Comparison of ENCODE assay signal across 38 cellular contexts in the genomic region with DNA sequence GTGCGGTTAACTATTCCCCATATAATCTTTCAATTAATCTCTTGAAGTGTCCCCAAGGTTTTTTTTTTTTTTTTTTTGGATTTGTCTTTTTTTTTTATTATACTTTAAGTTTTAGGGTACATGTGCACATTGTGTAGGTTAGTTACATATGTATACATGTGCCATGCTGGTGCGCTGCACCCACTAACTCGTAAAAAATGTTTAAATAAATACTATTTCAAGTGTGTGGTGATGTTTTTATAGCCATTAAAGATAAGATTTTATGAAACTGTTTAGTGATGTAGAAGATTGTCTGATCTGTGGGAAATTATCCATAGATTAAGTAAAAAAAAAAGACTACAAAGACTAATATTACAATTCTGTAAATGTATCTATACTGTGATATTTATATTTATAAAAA. TPM values are rescaled to one million over a fixed set of nuclear protein-coding genes. Genes with fewer than 3 reads are reported as not detected.
DNase-seq lines count a peak whose midpoint lies in the region; ATAC-seq and TF ChIP-seq lines count a peak whose summit lies in the region.
"Had no signal": no experiment of that assay in that cellular context is flagged by ENCODE, and none has a peak within 500 bp of the region (broad histone marks: within the 10 kb centered on the region; RNA-seq: fewer than 3 reads in every experiment).

No MANE protein-coding gene starts in this region.

- no peak overlapping the region for H2AFZ ChIP-seq in trophoblast cell (ENCODE audit: insufficient read depth, low read length, poor library complexity)
- H2AFZ ChIP-seq: GM23338, parathyroid adenoma had no signal

- H4K12ac ChIP-seq in trophoblast cell (ENCODE audit: low read depth, low read length), result no peak overlapping the region

- no peaks in the 10 kb centered on the region for H3K36me3 ChIP-seq in CD8-positive, alpha-beta memory T cell (ENCODE audit: insufficient read depth, low read length)
- H3K36me3 ChIP-seq in testis (ENCODE audit: low read depth, missing control alignments) (no peaks in the 10 kb centered on the region), trophoblast cell (ENCODE audit: control insufficient read depth in 1 of 2, insufficient read depth in 2 of 2, low read length in 2 of 2) (no peaks in the 10 kb centered on the region)
- H3K36me3 ChIP-seq: BE2C, cardiac muscle cell, upper lobe of left lung had no signal

- no peak overlapping the region for H3K18ac ChIP-seq in trophoblast cell (ENCODE audit: low read length)

- H2BK12ac ChIP-seq in trophoblast cell (ENCODE audit: low read length), result no peak overlapping the region

- H3K9me3 Mint-ChIP-seq in activated CD8-positive, alpha-beta memory T cell treated with anti-CD3 and anti-CD28 coated beads, Interleukin-2, amount 10 ng/mL, durations not matched to agents 7 days and 5 days (ENCODE audit: low read depth), result no peaks in the 10 kb centered on the region
- H3K9me3 Mint-ChIP-seq in CD8-positive, alpha-beta memory T cell, result no peaks in the 10 kb centered on the region
- H3K9me3 Mint-ChIP-seq in natural killer cell, result no peaks in the 10 kb centered on the region
- H3K9me3 Mint-ChIP-seq: activated naive CD8-positive, alpha-beta T cell treated with anti-CD3 and anti-CD28 coated beads, Interleukin-2, amount 50 U/mL, for 24 hours; GM23338; stimulated activated effector memory CD8-positive, alpha-beta T cell treated with anti-CD3 and anti-CD28 coated beads, Interleukin-12 subunit alpha, Interleukin-12 subunit beta, amount 100 ng/mL, for 72 hours had no signal

- H3K4me3 ChIP-seq in CD8-positive, alpha-beta memory T cell (ENCODE audit: low read length), result no peak overlapping the region
- no peak overlapping the region for H3K4me3 ChIP-seq in testis
- H3K4me3 ChIP-seq in trophoblast cell (ENCODE audit: low read depth, low read length), result no peak overlapping the region
- H3K4me3 ChIP-seq: cardiac muscle cell, coronary artery, GM23338, K562, upper lobe of left lung had no signal

- no peaks in the 10 kb centered on the region for H3K9me3 ChIP-seq in CD8-positive, alpha-beta memory T cell (ENCODE audit: low read length)
- H3K9me3 ChIP-seq in T-helper 17 cell (ENCODE audit: control insufficient read depth, low read length, poor library complexity, severe bottlenecking), result no peaks in the 10 kb centered on the region
- no peaks in the 10 kb centered on the region for H3K9me3 ChIP-seq in testis
- no peaks in the 10 kb centered on the region for H3K9me3 ChIP-seq in trophoblast cell (ENCODE audit: insufficient read depth, low read depth, low read length)
- H3K9me3 ChIP-seq: BE2C, upper lobe of left lung had no signal

- no peak overlapping the region for H3K14ac ChIP-seq in trophoblast cell (ENCODE audit: low read length)

- ATAC-seq in activated CD8-positive, alpha-beta memory T cell treated with anti-CD3 and anti-CD28 coated beads, Interleukin-2, amount 10 ng/mL, durations not matched to agents 7 days and 5 days, result no peak
- ATAC-seq in T-helper 17 cell, result no peak
- no peak for ATAC-seq in natural killer cell
- ATAC-seq: activated naive CD8-positive, alpha-beta T cell treated with anti-CD3 and anti-CD28 coated beads, Interleukin-2, amount 50 U/mL, for 24 hours; GM23338; K562; left lobe of liver; Panc1; SK-N-SH treated with all-trans-retinoic acid at 6 μM for 48 hours; stimulated activated effector memory CD8-positive, alpha-beta T cell treated with anti-CD3 and anti-CD28 coated beads, Interleukin-12 subunit alpha, Interleukin-12 subunit beta, amount 100 ng/mL, for 72 hours had no signal

- peaks cover 46% of the 10 kb centered on the region for H3K4me1 Mint-ChIP-seq in activated CD8-positive, alpha-beta memory T cell treated with anti-CD3 and anti-CD28 coated beads, Interleukin-2, amount 10 ng/mL, durations not matched to agents 7 days and 5 days
- H3K4me1 Mint-ChIP-seq in CD8-positive, alpha-beta memory T cell, result peaks cover 45 to 62% (median 56%) of the 10 kb centered on the region in 3 donors
- H3K4me1 Mint-ChIP-seq in T-helper 17 cell, result peaks cover 40% of the 10 kb centered on the region
- H3K4me1 Mint-ChIP-seq in natural killer cell, result peaks cover 42 to 56% of the 10 kb centered on the region in 2 donors

- H3K27ac ChIP-seq in CD8-positive, alpha-beta memory T cell (ENCODE audit: low read depth, low read length), result no peak overlapping the region
- no peak overlapping the region for H3K27ac ChIP-seq in testis
- H3K27ac ChIP-seq in trophoblast cell (ENCODE audit: low read depth, low read length), result no peak overlapping the region
- H3K27ac ChIP-seq: cardiac muscle cell, coronary artery, parathyroid adenoma, upper lobe of left lung, VCaP had no signal

- H3K79me1 ChIP-seq in trophoblast cell (ENCODE audit: low read length), result no peaks in the 10 kb centered on the region

- no peaks in the 10 kb centered on the region for H3K27me3 Mint-ChIP-seq in activated CD8-positive, alpha-beta memory T cell treated with anti-CD3 and anti-CD28 coated beads, Interleukin-2, amount 10 ng/mL, durations not matched to agents 7 days and 5 days
- no peaks in the 10 kb centered on the region for H3K27me3 Mint-ChIP-seq in CD8-positive, alpha-beta memory T cell
- H3K27me3 Mint-ChIP-seq in T-helper 17 cell (no peaks in the 10 kb centered on the region), natural killer cell (ENCODE audit: low read depth in 2 of 2) (no peaks in the 10 kb centered on the region)
- H3K27me3 Mint-ChIP-seq: activated naive CD8-positive, alpha-beta T cell treated with anti-CD3 and anti-CD28 coated beads, Interleukin-2, amount 50 U/mL, for 24 hours had no signal

- H2BK120ac ChIP-seq in trophoblast cell (ENCODE audit: insufficient read depth, low read length, poor library complexity), result no peak overlapping the region

- H2BK5ac ChIP-seq in trophoblast cell (ENCODE audit: low read depth, low read length, poor library complexity), result no peak overlapping the region

- no peak overlapping the region for H3K9ac ChIP-seq in trophoblast cell (ENCODE audit: low read length)
- H3K9ac ChIP-seq: parathyroid adenoma had no signal

- TF ChIP-seq POLR2A in testis (IDR thresholded peaks at IDR 0.05), result no peak

- H2AK5ac ChIP-seq in trophoblast cell (ENCODE audit: low read length), result no peak overlapping the region

- CTCF ChIA-PET in activated CD8-positive, alpha-beta memory T cell treated with anti-CD3 and anti-CD28 coated beads, Interleukin-2, amount 10 ng/mL, durations not matched to agents 7 days and 5 days (lab: Charles Lee), result interaction anchor here (2.9 kb wide), 1 partner anchor 11 kb away, joined by 10 read pairs; no protein-coding TSS in a partner anchor
- CTCF ChIA-PET in CD8-positive, alpha-beta memory T cell (lab: Charles Lee), result no interaction called here

- H3K4me1 ChIP-seq in CD8-positive, alpha-beta memory T cell (ENCODE audit: insufficient read depth, low read length), result peaks cover 44% of the 10 kb centered on the region
- H3K4me1 ChIP-seq in testis, result no peaks in the 10 kb centered on the region
- no peaks in the 10 kb centered on the region for H3K4me1 ChIP-seq in trophoblast cell (ENCODE audit: control insufficient read depth in 1 of 2, insufficient read depth in 2 of 2, low read length in 2 of 2)
- H3K4me1 ChIP-seq: BE2C, parathyroid adenoma had no signal

- POLR2A ChIA-PET in CD8-positive, alpha-beta memory T cell (lab: Charles Lee), result no interaction called here

- H3K4ac ChIP-seq in trophoblast cell (ENCODE audit: low read depth, low read length), result no peak overlapping the region

- no peak for TF ChIP-seq CTCF in natural killer cell (IDR thresholded peaks at IDR 0.05)
- no peak for TF ChIP-seq CTCF in testis (IDR thresholded peaks at IDR 0.05)

- no peak overlapping the region for H3K4me2 ChIP-seq in trophoblast cell (ENCODE audit: low read length)
- H3K4me2 ChIP-seq: GM23338 had no signal

- no peaks in the 10 kb centered on the region for H3K79me2 ChIP-seq in trophoblast cell (ENCODE audit: control insufficient read depth, insufficient read depth, low read length, poor library complexity)
- H3K79me2 ChIP-seq: parathyroid adenoma had no signal

- no peak overlapping the region for H3K23ac ChIP-seq in trophoblast cell (ENCODE audit: low read length)

- no peak overlapping the region for H4K8ac ChIP-seq in trophoblast cell (ENCODE audit: low read depth, low read length)

- H3K36me3 Mint-ChIP-seq in activated CD8-positive, alpha-beta memory T cell treated with anti-CD3 and anti-CD28 coated beads, Interleukin-2, amount 10 ng/mL, durations not matched to agents 7 days and 5 days, result peaks cover 12% of the 10 kb centered on the region
- no peaks in the 10 kb centered on the region for H3K36me3 Mint-ChIP-seq in CD8-positive, alpha-beta memory T cell
- H3K36me3 Mint-ChIP-seq in T-helper 17 cell (ENCODE audit: low read depth), result no peaks in the 10 kb centered on the region
- no peaks in the 10 kb centered on the region for H3K36me3 Mint-ChIP-seq in natural killer cell

- no peak overlapping the region for H4K91ac ChIP-seq in trophoblast cell (ENCODE audit: low read depth, low read length)

- H3K27ac Mint-ChIP-seq in activated CD8-positive, alpha-beta memory T cell treated with anti-CD3 and anti-CD28 coated beads, Interleukin-2, amount 10 ng/mL, durations not matched to agents 7 days and 5 days, result peak overlapping the region; percentile 92
- peak overlapping the region in 7 of 8 donors; percentile 8 to 97 (median 88) for H3K27ac Mint-ChIP-seq in CD8-positive, alpha-beta memory T cell
- H3K27ac Mint-ChIP-seq in T-helper 17 cell (peak overlapping the region; percentile 91), natural killer cell (peak overlapping the region; percentile 90 to 99)
- H3K27ac Mint-ChIP-seq: GM23338 had no signal

- DNase-seq in activated CD8-positive, alpha-beta memory T cell treated with anti-CD3 and anti-CD28 coated beads, Interleukin-2, amount 10 ng/mL, durations not matched to agents 7 days and 5 days, result no peak
- no peak for DNase-seq in activated CD8-positive, alpha-beta memory T cell treated with anti-CD3 and anti-CD28 coated beads, Interleukin-2, amount 50 U/mL, for 4 hours
- DNase-seq in CD8-positive, alpha-beta memory T cell, result no peak
- no peak for DNase-seq in T-helper 17 cell
- no peak for DNase-seq in natural killer cell
- DNase-seq in testis, result no peak
- DNase-seq in trophoblast cell, result no peak
- no peak for DNase-seq in T-helper 9 cell
- DNase-seq: ACHN; activated CD4-positive, alpha-beta T cell treated with anti-CD3 and anti-CD28 coated beads, Interleukin-2, amount 50 U/mL, for 1 hour; activated effector memory CD4-positive, alpha-beta T cell treated with anti-CD3 and anti-CD28 coated beads, Interleukin-2, amount 50 U/mL, for 16 hours; activated naive CD8-positive, alpha-beta T cell treated with anti-CD3 and anti-CD28 coated beads, Interleukin-2, amount 50 U/mL, for 24 hours; BE2C; DMS79 treated with DMSO at 0.1 percent for 48 hours; erythroblast; GF-D8; NCI-H1105 treated with DMSO at 0.1 percent for 48 hours; NCI-H2029; NCI-H526; NK-92 treated with Interleukin-12 subunit alpha and Interleukin-12 subunit beta, amount 100 ng/mL, for 24 hours; retina; Right ventricle myocardium superior; substantia nigra; T1000; upper lobe of left lung had no signal

- H3K27me3 ChIP-seq in CD8-positive, alpha-beta memory T cell (ENCODE audit: insufficient read depth, low read length, poor library complexity, severe bottlenecking), result no peaks in the 10 kb centered on the region
- H3K27me3 ChIP-seq in testis, result no peaks in the 10 kb centered on the region
- no peaks in the 10 kb centered on the region for H3K27me3 ChIP-seq in trophoblast cell (ENCODE audit: insufficient read depth, low read length)
- H3K27me3 ChIP-seq: BE2C, cardiac muscle cell, upper lobe of left lung had no signal

- 0% methylated on average over 1 of the region's 3 CpGs for WGBS in testis, 2 donors
- no CpG with 5 or more reads among the region's 3 CpGs for WGBS in trophoblast cell (ENCODE audit: extremely low coverage, insufficient coverage, insufficient read length)

- intact Hi-C loops in natural killer cell (cut with micrococcal nuclease) (no loop called here), testis (cut with DNase I; ENCODE audit: low total_unique reads) (no loop called here)

- no peak overlapping the region for H3K4me3 Mint-ChIP-seq in activated CD8-positive, alpha-beta memory T cell treated with anti-CD3 and anti-CD28 coated beads, Interleukin-2, amount 10 ng/mL, durations not matched to agents 7 days and 5 days
- H3K4me3 Mint-ChIP-seq in CD8-positive, alpha-beta memory T cell, result no peak overlapping the region
- H3K4me3 Mint-ChIP-seq in T-helper 17 cell, result no peak overlapping the region
- peak overlapping the region; percentile 35 for H3K4me3 Mint-ChIP-seq in natural killer cell
- H3K4me3 Mint-ChIP-seq: GM23338; stimulated activated effector memory CD8-positive, alpha-beta T cell treated with anti-CD3 and anti-CD28 coated beads, Interleukin-12 subunit alpha, Interleukin-12 subunit beta, amount 100 ng/mL, for 72 hours had no signal

RNA-seq across cellular contexts. Expression of a gene that starts 12.6 kb away (rescaled TPM):
- 100 to 1,000 TPM in 1 of 2 experiments, 10 to 100 TPM in 1; 74.4 to 143 TPM for total RNA-seq in activated CD8-positive, alpha-beta memory T cell treated with anti-CD3 and anti-CD28 coated beads, Interleukin-2, amount 10 ng/mL, durations not matched to agents 7 days and 5 days
- 10 to 100 TPM; 20.3 to 22.2 TPM for total RNA-seq in CD8-positive, alpha-beta memory T cell
- polyA plus RNA-seq in CD8-positive, alpha-beta memory T cell, result 3.2 TPM
- 10 to 100 TPM; 18.2 to 21.5 TPM for total RNA-seq in T-helper 17 cell
- 10 to 100 TPM in 2 of 3 donors, 1 to 10 TPM in 1; 7.0 to 46.7 (median 39.9) TPM for total RNA-seq in natural killer cell
- 1 to 10 TPM in 1 of 2 donors, under 1 TPM in 1; 0.94 to 1.6 TPM for total RNA-seq in testis
- 33.9 TPM for polyA plus RNA-seq in testis (ENCODE audit: insufficient read depth, low read depth, low replicate concordance)
- not detected in 2 replicates for polyA plus RNA-seq in trophoblast cell (2013)
- total RNA-seq: astrocyte, cardiac muscle cell, GM23338, HT1080, MCF 10A had no signal
- polyA plus RNA-seq: cardiac muscle cell had no signal

RNA-seq across cellular contexts. Expression of a gene that starts 34.9 kb away (rescaled TPM):
- total RNA-seq in activated CD8-positive, alpha-beta memory T cell treated with anti-CD3 and anti-CD28 coated beads, Interleukin-2, amount 10 ng/mL, durations not matched to agents 7 days and 5 days, result 100 to 1,000 TPM; 189 to 228 TPM
- total RNA-seq in CD8-positive, alpha-beta memory T cell, result 10 to 100 TPM; 24.7 to 26.1 TPM
- 56.0 TPM for polyA plus RNA-seq in CD8-positive, alpha-beta memory T cell
- total RNA-seq in T-helper 17 cell (10 to 100 TPM; 39.8 to 46.5 TPM), natural killer cell (100 to 1,000 TPM in 1 of 3 donors, 10 to 100 TPM in 2; 42.8 to 123 (median 53.9) TPM), testis (10 to 100 TPM in 1 of 2 donors, 1 to 10 TPM in 1; 9.5 to 12.0 TPM)
- 135 TPM for polyA plus RNA-seq in testis (ENCODE audit: insufficient read depth, low read depth, low replicate concordance)
- polyA plus RNA-seq in trophoblast cell (2013), result 0.97 and 1.1 TPM in 2 replicates
- total RNA-seq: HT1080, MCF 10A had no signal

RNA-seq across cellular contexts. Expression of a gene that starts 41.9 kb away (rescaled TPM):
- 10 to 100 TPM; 72.9 to 89.8 TPM for total RNA-seq in activated CD8-positive, alpha-beta memory T cell treated with anti-CD3 and anti-CD28 coated beads, Interleukin-2, amount 10 ng/mL, durations not matched to agents 7 days and 5 days
- 10 to 100 TPM; 16.0 to 22.7 TPM for total RNA-seq in CD8-positive, alpha-beta memory T cell
- polyA plus RNA-seq in CD8-positive, alpha-beta memory T cell, result 4.3 TPM
- total RNA-seq in T-helper 17 cell (10 to 100 TPM; 15.7 to 16.2 TPM), natural killer cell (10 to 100 TPM; 24.8 to 97.3 (median 25.5) TPM), testis (1 to 10 TPM in 1 of 2 donors, under 1 TPM in 1; 0.08 to 1.7 TPM)
- polyA plus RNA-seq in testis (ENCODE audit: insufficient read depth, low read depth, low replicate concordance), result 7.7 TPM
- 0.14 and 0.15 TPM in 2 replicates for polyA plus RNA-seq in trophoblast cell (2013)
- total RNA-seq: HT1080, MCF 10A had no signal
- polyA plus RNA-seq: K562 had no signal

Comparison
In these comparisons a context has a peak if more than half of its experiments do, and no peak if none do; other contexts are left out.
1. RNA of a gene that starts 41.9 kb away (total RNA-seq): 72.9 to 89.8 TPM in activated CD8-positive, alpha-beta memory T cell treated with anti-CD3 and anti-CD28 coated beads, Interleukin-2, amount 10 ng/mL, durations not matched to agents 7 days and 5 days, 24.8 to 97.3 TPM in natural killer cell, 16.0 to 22.7 TPM in CD8-positive, alpha-beta memory T cell and 15.7 to 16.2 TPM in T-helper 17 cell; 0.08 to 1.7 TPM in testis; every median in the first group is over 4 times any median in the second.
2. Peak in every context shown above with its lines, with median percentiles within 50 percentile points of each other: H3K27ac Mint-ChIP-seq.